In genomic region chr17:14310101-14310500, GRCh38 we compare ENCODE assay signal across 12 cellular contexts. TPM values are rescaled to one million over a fixed set of nuclear protein-coding genes. Genes with fewer than 3 reads are reported as not detected.
A peak's percentile ranks its signal among the peaks of the same experiment; 100 is the strongest.
DNase-seq lines count a peak whose midpoint lies in the region; ATAC-seq, FAIRE-seq and TF ChIP-seq lines count a peak whose summit lies in the region.
"Had no signal": no experiment of that assay in that cellular context is flagged by ENCODE, and none has a peak within 500 bp of the region (broad histone marks: within the 10 kb centered on the region; RNA-seq: fewer than 3 reads in every experiment).

No MANE protein-coding gene starts in this region.

- CTCF ChIA-PET in K562 (lab: Yijun Ruan, JAX; ENCODE audit: low intra/inter-chr PET ratio) = no interaction called here

- 82% methylated on average over 9 of the region's 13 CpGs for WGBS in K562 (ENCODE audit: insufficient coverage, low coverage, missing lambda C conversion rate)

- peak overlapping the region; percentile 10 for H3K4me3 Mint-ChIP-seq in T-helper 2 cell treated with Interferon-gamma antibody and Interleukin-4, amounts not matched to agents 5 μg/mL and 100 μg/mL, for 36 hours

- H3K27ac Mint-ChIP-seq in T-helper 2 cell treated with Interferon-gamma antibody and Interleukin-4, amounts not matched to agents 5 μg/mL and 100 μg/mL, for 36 hours = no peak overlapping the region
- H3K27ac Mint-ChIP-seq: stimulated activated naive CD8-positive, alpha-beta T cell treated with anti-CD3 and anti-CD28 coated beads, Interleukin-15, Interleukin-2, amounts not matched to agents 100 ng/mL and 50 ng/mL, for 24 hours had no signal

- no peak overlapping the region; a peak in 1 of 4 replicates for H3K9ac ChIP-seq in K562 (ENCODE audit: insufficient read depth in 1 of 2, low read depth in 2 of 2, low read length in 2 of 2)

- no peak for DNase-seq in T-helper 2 cell treated with Interferon-gamma antibody and Interleukin-4, amounts not matched to agents 5 μg/mL and 100 μg/mL, for 36 hours (ENCODE audit: low spot score)
- no peak for DNase-seq in T-helper 2 cell
- no peak for DNase-seq in K562 (ENCODE audit: extremely low read depth in 1 of 4, low spot score in 3 of 4)
- DNase-seq in skeletal muscle cell (ENCODE audit: low read depth) = no peak
- DNase-seq in NCI-H748 treated with DMSO at 0.1 percent for 48 hours (lab: John Stamatoyannopoulos, UW) = no peak
- no peak for DNase-seq in midbrain (lab: John Stamatoyannopoulos, UW)

- H3K27ac ChIP-seq in K562 (ENCODE audit: extremely low read depth, low read depth, low read length) = no peak overlapping the region
- H3K27ac ChIP-seq: A549 had no signal

- peaks cover 31% of the 10 kb centered on the region for H3K4me1 Mint-ChIP-seq in T-helper 2 cell treated with Interferon-gamma antibody and Interleukin-4, amounts not matched to agents 5 μg/mL and 100 μg/mL, for 36 hours (ENCODE audit: low read depth)

- no peaks in the 10 kb centered on the region for H3K9me3 Mint-ChIP-seq in T-helper 2 cell treated with Interferon-gamma antibody and Interleukin-4, amounts not matched to agents 5 μg/mL and 100 μg/mL, for 36 hours
- H3K9me3 Mint-ChIP-seq: IgD-negative memory B cell; stimulated activated naive CD8-positive, alpha-beta T cell treated with anti-CD3 and anti-CD28 coated beads, Interleukin-15, Interleukin-2, amounts not matched to agents 100 ng/mL and 50 ng/mL, for 24 hours had no signal

- no peak for TF ChIP-seq RAD21 in K562 (CRISPR knock-in tag; conservative IDR thresholded peaks at IDR 0.05 in 1 of 2, IDR thresholded peaks at IDR 0.05 in 1 of 2)

- peaks cover 51% of the 10 kb centered on the region for H3K79me2 ChIP-seq in K562 (ENCODE audit: control insufficient read depth, insufficient read depth, low read length)

- H4K20me1 ChIP-seq in K562 (replicated peaks; ENCODE audit: control insufficient read depth, insufficient read depth, low read length) = no peaks in the 10 kb centered on the region

- TF ChIP-seq CTCF in K562 (IDR thresholded peaks at IDR 0.05 in 2 of 3, conservative IDR thresholded peaks at IDR 0.05 in 1 of 3; ENCODE audit: insufficient read depth in 2 of 3, low read depth in 1 of 3, low read length in 3 of 3) = no peak

- POLR2A ChIA-PET in K562 (lab: Yijun Ruan, JAX) = no interaction called here

- peak overlapping the region; percentile 52; the same call in 1 of the 2 replicates for H3K4me3 ChIP-seq in K562
- peak overlapping the region; percentile 70 for H3K4me3 ChIP-seq in iPS-18c (ENCODE audit: insufficient read depth, low read depth, low read length)
- H3K4me3 ChIP-seq in skeletal muscle cell (ENCODE audit: low read depth, low read length) = peak overlapping the region; percentile 59
- H3K4me3 ChIP-seq: A549 had no signal

- H2AFZ ChIP-seq in K562 (ENCODE audit: low read depth, low read length) = no peak overlapping the region

- H3K27me3 Mint-ChIP-seq in T-helper 2 cell treated with Interferon-gamma antibody and Interleukin-4, amounts not matched to agents 5 μg/mL and 100 μg/mL, for 36 hours (ENCODE audit: low read depth) = peaks cover 1% of the 10 kb centered on the region
- H3K27me3 Mint-ChIP-seq: stimulated activated naive CD8-positive, alpha-beta T cell treated with anti-CD3 and anti-CD28 coated beads, Interleukin-15, Interleukin-2, amounts not matched to agents 100 ng/mL and 50 ng/mL, for 24 hours had no signal

- no peak for FAIRE-seq in K562 (lab: Jason Lieb, UNC)
- FAIRE-seq: A549, pancreas had no signal

- TF ChIP-seq EP300 in K562 (IDR thresholded peaks at IDR 0.05; ENCODE audit: low read length) = no peak

- no peak overlapping the region for H3K4me2 ChIP-seq in K562 (ENCODE audit: insufficient read depth, low read length)

- H3K27me3 ChIP-seq in K562 (ENCODE audit: control insufficient read depth in 2 of 2, insufficient read depth in 2 of 2, low read length in 2 of 2) = no peaks in the 10 kb centered on the region

- H3K9me1 ChIP-seq in K562 (ENCODE audit: control insufficient read depth, insufficient read depth, low read length) = no peaks in the 10 kb centered on the region

- BruUV-seq in K562 (replicated peaks; lab: Mats Ljungman, UMichigan) = no TSS peak

- in situ Hi-C loops in K562 (cut with MboI) = no loop called here

- ATAC-seq in K562 = no peak
- ATAC-seq in GM19455 (IDR thresholded peaks at IDR 0.05; ENCODE audit: unreplicated experiment) = no peak

- H3K36me3 ChIP-seq in K562 (ENCODE audit: control insufficient read depth, insufficient read depth, low read length) = peaks cover 19% of the 10 kb centered on the region; the same call in 1 of the 3 replicates
- H3K36me3 ChIP-seq: pancreas had no signal

- TF ChIP-seq POLR2A in K562 (conservative IDR thresholded peaks at IDR 0.05) = no peak

- peaks cover 14 to 21% of the 10 kb centered on the region in 2 experiments; a peak in 3 of 5 replicates for H3K4me1 ChIP-seq in K562 (replicated peaks in 1 of 2; ENCODE audit: control insufficient read depth in 2 of 2, insufficient read depth in 2 of 2, low read length in 2 of 2)
- H3K4me1 ChIP-seq: A549, pancreas had no signal

- intact Hi-C loops in K562 (cut with micrococcal nuclease) = no loop called here

- H3K9me3 ChIP-seq in K562 (replicated peaks; ENCODE audit: control insufficient read depth, insufficient read depth, low read depth, low read length) (no peaks in the 10 kb centered on the region), iPS-18c (ENCODE audit: control insufficient read depth, insufficient read depth, low read length) (no peaks in the 10 kb centered on the region)
- H3K9me3 ChIP-seq: A549, pancreas had no signal

- peaks cover 54% of the 10 kb centered on the region for H3K36me3 Mint-ChIP-seq in T-helper 2 cell treated with Interferon-gamma antibody and Interleukin-4, amounts not matched to agents 5 μg/mL and 100 μg/mL, for 36 hours (ENCODE audit: low read depth)

TF ChIP-seq in K562, 482 proteins besides CTCF, POLR2A, EP300 and RAD21:
- TF ChIP-seq NR2F6 (CRISPR knock-in tag; IDR thresholded peaks at IDR 0.05) (no peak), CBFA2T2 (conservative IDR thresholded peaks at IDR 0.05) (no peak), NR3C1 (CRISPR knock-in tag; IDR thresholded peaks at IDR 0.05) (no peak), SRF (CRISPR knock-in tag; IDR thresholded peaks at IDR 0.05) (no peak), ZBTB12 (CRISPR knock-in tag; IDR thresholded peaks at IDR 0.05) (no peak), ZNF780A (CRISPR knock-in tag; IDR thresholded peaks at IDR 0.05) (no peak), JUNB (CRISPR knock-in tag; conservative IDR thresholded peaks at IDR 0.05) (no peak), SAFB (IDR thresholded peaks at IDR 0.05; ENCODE audit: borderline replicate concordance, low read depth, low read length) (no peak), ZNF707 (CRISPR knock-in tag; conservative IDR thresholded peaks at IDR 0.05) (no peak), HDAC3 (IDR thresholded peaks at IDR 0.05; ENCODE audit: borderline replicate concordance, partially characterized antibody) (no peak), NFE2 (IDR thresholded peaks at IDR 0.05; ENCODE audit: low read depth) (no peak), LCOR (CRISPR knock-in tag; IDR thresholded peaks at IDR 0.05) (no peak), NCOA6 (IDR thresholded peaks at IDR 0.05) (no peak)
TF ChIP-seq in K562: peak in this region for 0.

RNA-seq across cellular contexts. Expression of gene HS3ST3B1, which starts 9.2 kb away (rescaled TPM):
- 4.9 and 5.2 TPM in 2 replicates for total RNA-seq in K562 (2011; cell fraction: chromatin; rRNA removed; ENCODE audit: low replicate concordance)
- total RNA-seq in K562 (2011; cell fraction: nucleolus; rRNA removed) = 9.3 and 11.5 TPM in 2 replicates
- total RNA-seq in K562 (2011; cell fraction: nucleoplasm; rRNA removed) = 8.4 and 12.7 TPM in 2 replicates
- total RNA-seq in K562 (2014; rRNA removed) = 8.0 and 10.5 TPM in 2 replicates
- 3.3 and 3.4 TPM in 2 replicates for total RNA-seq in K562 (2014; rRNA removed; fragmentation: Illumina TruSeq; extraction: Trizol)
- 5.5 and 5.7 TPM in 2 replicates for total RNA-seq in K562 (2015; rRNA removed; fragmentation: Illumina TruSeq; extraction: Trizol)
- total RNA-seq in K562 (2021) = 12.9 and 13.0 TPM in 2 replicates
- polyA plus RNA-seq in K562 (2011; rRNA removed) = 1.9 and 2.7 TPM in 2 replicates
- polyA plus RNA-seq in K562 (2011; cell fraction: cytosol; rRNA removed) = 2.2 and 3.6 TPM in 2 replicates
- polyA plus RNA-seq in K562 (2011; cell fraction: nucleus; rRNA removed) = 2.8 and 3.8 TPM in 2 replicates
- polyA plus RNA-seq in K562 (2012) = 5.4 and 5.9 TPM in 2 replicates
- 2.5 and 2.6 TPM in 2 replicates for polyA plus RNA-seq in K562 (2014; fragmentation: Illumina TruSeq; extraction: Trizol)
- 1 to 10 TPM; 2.6 to 5.3 TPM for polyA plus RNA-seq in K562 (2014; fragmentation: Nextera tagmentation; extraction: Ambion mirVana)
- polyA plus RNA-seq in K562 (2014; rRNA removed) = 3.7 and 3.9 TPM in 2 replicates
- 4.1 and 5.5 TPM in 2 replicates for polyA minus RNA-seq in K562 (2011; rRNA and poly(A)+ RNA removed)
- 3.9 and 6.8 TPM in 2 replicates for polyA minus RNA-seq in K562 (2011; cell fraction: cytosol; rRNA and poly(A)+ RNA removed)
- 5.5 and 7.1 TPM in 2 replicates for polyA minus RNA-seq in K562 (2011; cell fraction: nucleus; rRNA and poly(A)+ RNA removed)
